Comparison of ENCODE assay signal across 8 cellular contexts in the genomic region with DNA sequence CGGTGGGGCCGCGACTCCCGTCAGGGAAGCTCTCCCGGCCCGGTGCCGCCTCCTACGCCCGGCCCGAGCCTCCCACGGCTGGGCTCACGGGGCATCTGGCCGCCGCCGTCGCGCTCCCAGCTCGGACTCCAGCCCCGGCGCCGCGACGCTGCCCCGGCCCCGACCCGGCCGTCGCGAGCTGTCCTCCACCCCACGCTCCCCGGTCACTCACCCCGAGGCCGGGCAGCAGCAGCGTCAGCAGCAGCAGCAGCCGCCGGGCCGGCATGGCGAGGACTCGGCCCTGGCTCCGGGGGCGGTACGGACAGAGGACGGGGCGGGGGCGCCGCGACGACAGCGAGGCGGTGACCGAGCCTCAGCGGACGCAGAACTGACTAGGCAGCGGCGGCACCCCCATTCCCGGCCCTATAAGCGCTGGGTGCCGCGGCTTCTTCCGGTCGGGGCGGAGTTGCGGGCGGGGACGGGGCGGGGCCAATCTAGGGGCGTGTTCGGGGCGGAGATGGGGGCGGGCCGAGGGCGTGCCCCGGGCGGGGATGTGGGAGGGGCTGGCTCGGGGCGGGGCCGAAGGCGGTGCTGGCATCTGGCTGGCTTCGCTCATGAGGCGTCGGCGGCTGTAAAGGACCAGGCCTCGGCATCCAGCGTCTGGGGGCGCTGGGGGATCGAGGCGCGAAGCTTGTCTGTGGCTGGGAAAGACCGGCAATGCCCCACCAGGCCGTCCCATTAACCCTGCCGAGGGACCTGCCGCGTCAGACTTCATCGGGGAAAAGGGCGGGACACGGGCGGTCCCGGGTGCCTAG. TPM values are rescaled to one million over a fixed set of nuclear protein-coding genes. Genes with fewer than 3 reads are reported as not detected.
DNase-seq lines count a peak whose midpoint lies in the region; ATAC-seq and TF ChIP-seq lines count a peak whose summit lies in the region.

Gene ERN1 (minus strand): TSS at position 380 of the 794 bp plus-strand sequence. CDS start 115 bp downstream, at position 265.

- H3K4me1 ChIP-seq in left ventricle myocardium inferior (peaks cover 46% of the 10 kb centered on the region), psoas muscle (peaks cover 5% of the 10 kb centered on the region)

- H3K4me3 ChIP-seq in left ventricle myocardium inferior (peak within 1 kb of the TSS; percentile 81), psoas muscle (peak within 1 kb of the TSS; percentile 92)

- no peaks in the 10 kb centered on the region for H3K9me3 ChIP-seq in left ventricle myocardium inferior (replicated peaks)
- no peaks in the 10 kb centered on the region for H3K9me3 ChIP-seq in psoas muscle

- ATAC-seq in HG02840 (IDR thresholded peaks at IDR 0.05; ENCODE audit: low FRiP score, unreplicated experiment) (peak; percentile 74), psoas muscle (peak; percentile 96 to 97 (median 97))

- H3K27me3 ChIP-seq in left ventricle myocardium inferior (ENCODE audit: low read depth) = no peaks in the 10 kb centered on the region
- no peaks in the 10 kb centered on the region for H3K27me3 ChIP-seq in psoas muscle (ENCODE audit: insufficient read depth in 3 of 3, low read length in 2 of 3)

- H3K36me3 ChIP-seq in left ventricle myocardium inferior (no peaks in the 10 kb centered on the region), psoas muscle (ENCODE audit: insufficient read depth in 1 of 2, low read depth in 1 of 2) (no peaks in the 10 kb centered on the region)

- DNase-seq in NCI-H146 treated with DMSO at 0.1 percent for 48 hours (lab: John Stamatoyannopoulos, UW; ENCODE audit: unreplicated experiment) (peak; percentile 90), T-helper 2 cell (peak; percentile 85 to 92 (median 88)), amygdala (lab: John Stamatoyannopoulos, UW) (peak in 55 of 56 donors; percentile 64 to 97 (median 92)), left ventricle myocardium inferior (peak; percentile 95), psoas muscle (peak; percentile 94 to 97), ureter (ENCODE audit: low spot score) (peak; percentile 95)

- TF ChIP-seq POLR2A in GM15510 (IDR thresholded peaks at IDR 0.05; ENCODE audit: borderline replicate concordance, extremely low read depth, insufficient read length) = peak; percentile 99

- WGBS in psoas muscle, 3 donors = 0 to 1% (median 1%) methylated on average over 57 to 98 of the region's 98 CpGs

- TF ChIP-seq CTCF in left ventricle myocardium inferior (IDR thresholded peaks at IDR 0.05; ENCODE audit: borderline replicate concordance) (no peak), psoas muscle (IDR thresholded peaks at IDR 0.05) (no peak)

- H3K27ac ChIP-seq in left ventricle myocardium inferior (replicated peaks) = peak within 1 kb of the TSS; percentile 97
- peak within 1 kb of the TSS; percentile 98 for H3K27ac ChIP-seq in psoas muscle

- intact Hi-C loops in left ventricle myocardium inferior (cut with micrococcal nuclease) = loop anchor here (5.0 to 10.0 kb wide), 3 partner anchors 68 to 225 kb away; no protein-coding TSS in a partner anchor
- intact Hi-C loops in psoas muscle (cut with DNase I) = loop anchor here (2.0 to 10.0 kb wide), 6 partner anchors 65 to 218 kb away; partner anchors contain the start of genes CSHL1 (in 2 of the 2) and GH1 (in 1 of the 2)

RNA-seq across cellular contexts. Expression of gene ERN1, which starts in this region (rescaled TPM):
- total RNA-seq in left ventricle myocardium inferior (9.3 TPM), psoas muscle (10 to 100 TPM; 10.6 to 16.6 (median 14.2) TPM), ureter (49.2 TPM)
- polyA plus RNA-seq in psoas muscle = 1 to 10 TPM; 2.8 to 7.6 (median 5.4) TPM

Comparison
In these comparisons a context has a peak if more than half of its experiments do, and no peak if none do; other contexts are left out.
1. Peak in every context shown above with its lines: DNase-seq, ATAC-seq, H3K4me3 ChIP-seq and H3K27ac ChIP-seq.